ENCODE assay signal across 10 cellular contexts in the genomic region with DNA sequence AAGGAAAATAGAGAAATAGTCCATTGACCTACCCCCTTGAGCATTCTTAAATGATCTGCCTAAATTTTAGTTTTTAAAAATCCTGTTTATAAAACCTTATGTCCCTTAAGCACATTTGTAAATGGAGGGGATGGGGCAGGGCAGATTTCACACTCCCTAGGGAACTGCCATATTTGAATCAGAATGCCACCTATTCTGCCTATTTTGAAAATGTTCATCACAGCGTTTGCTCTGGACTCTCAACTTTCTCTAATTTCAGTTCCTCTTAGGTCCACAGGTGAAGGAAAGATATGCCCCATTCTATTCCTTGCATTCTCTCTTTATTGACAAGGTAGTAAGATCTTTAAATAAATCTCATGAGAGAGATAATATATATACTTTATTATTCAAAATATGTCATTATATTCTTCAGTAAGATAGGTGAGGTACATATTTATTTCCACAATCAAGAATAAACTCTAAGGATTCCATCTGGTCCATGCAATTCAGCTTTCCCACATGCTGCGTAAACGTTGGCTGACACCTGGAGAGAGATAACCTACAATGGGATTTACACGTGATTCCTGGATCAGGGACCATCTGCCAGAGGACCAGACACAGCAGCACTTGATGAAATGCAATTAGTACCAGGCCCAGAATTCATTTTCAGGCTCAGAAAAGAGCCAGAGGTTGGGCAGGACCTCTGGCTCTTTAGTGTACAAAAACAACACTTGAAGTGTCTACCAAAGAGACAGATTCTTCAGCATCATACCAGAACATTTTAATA. TPM values are rescaled to one million over a fixed set of nuclear protein-coding genes. Genes with fewer than 3 reads are reported as not detected.
DNase-seq lines count a peak whose midpoint lies in the region; ATAC-seq, FAIRE-seq and TF ChIP-seq lines count a peak whose summit lies in the region.
"Had no signal": no experiment of that assay in that cellular context is flagged by ENCODE, and none has a peak within 500 bp of the region (broad histone marks: within the 10 kb centered on the region; RNA-seq: fewer than 3 reads in every experiment).

No MANE protein-coding gene starts in this region.

- DNase-seq in COR-L47 (lab: John Stamatoyannopoulos, UW) (peak; percentile 48), GM12891 (ENCODE audit: insufficient read length, low spot score) (no peak), SHP77 (lab: John Stamatoyannopoulos, UW) (peak; percentile 9 to 43), memory B cell (ENCODE audit: low spot score in 2 of 2) (peak in 1 of 2 donors; percentile 21), cortex of kidney (lab: John Stamatoyannopoulos, UW) (no peak), Kasumi-1 (lab: John Stamatoyannopoulos, UW) (no peak), spleen (no peak)
- DNase-seq: activated naive CD4-positive, alpha-beta T cell; effector memory CD4-positive, alpha-beta T cell had no signal

- no peaks in the 10 kb centered on the region for H3K9me3 ChIP-seq in spleen
- H3K9me3 ChIP-seq: suprapubic skin had no signal

- ATAC-seq in memory B cell (ENCODE audit: low read depth) = peak; percentile 25

- intact Hi-C loops in spleen (cut with DNase I; ENCODE audit: low total_unique reads) = loop anchor here (5.0 to 10.0 kb wide), 2 partner anchors 134 to 203 kb away; partner anchors contain the start of genes DTL and INTS7

- H3K4me3 ChIP-seq in spleen = peak overlapping the region in 2 of 8 donors; percentile 71 to 91

- H3K27me3 ChIP-seq in spleen (replicated peaks in 1 of 7) = no peaks in the 10 kb centered on the region
- H3K27me3 ChIP-seq: suprapubic skin had no signal

- H3K9me3 Mint-ChIP-seq in memory B cell = no peaks in the 10 kb centered on the region

- H3K4me1 Mint-ChIP-seq in memory B cell = peaks cover 43% of the 10 kb centered on the region

- H3K27ac ChIP-seq in spleen = peak overlapping the region in 4 of 8 donors; percentile 85 to 98 (median 96)

- H3K4me1 ChIP-seq in spleen = peaks cover 24 to 65% (median 57%) of the 10 kb centered on the region in 6 donors

- no peaks in the 10 kb centered on the region for H3K36me3 ChIP-seq in spleen
- H3K36me3 ChIP-seq: suprapubic skin had no signal

- H3K27me3 Mint-ChIP-seq in memory B cell = peaks cover 1% of the 10 kb centered on the region

- TF ChIP-seq CTCF in spleen (IDR thresholded peaks at IDR 0.05 in 8 of 11, conservative IDR thresholded peaks at IDR 0.05 in 3 of 11) = no peak

- H3K36me3 Mint-ChIP-seq in memory B cell = peaks cover 4% of the 10 kb centered on the region

- WGBS in spleen, 5 donors = 78 to 86% (median 82%) methylated on average over 4 of the region's 4 CpGs

- H3K4me3 Mint-ChIP-seq in memory B cell = peak overlapping the region; percentile 35

- H3K27ac Mint-ChIP-seq in memory B cell = no peak overlapping the region

- FAIRE-seq in GM12891 (lab: Jason Lieb, UNC) = peak; percentile 65

- TF ChIP-seq POLR2A in GM12891 (IDR thresholded peaks at IDR 0.05; ENCODE audit: low read depth, low read length) = no peak
- TF ChIP-seq POLR2A in spleen (IDR thresholded peaks at IDR 0.05) = no peak

TF ChIP-seq in GM12891, 5 proteins besides CTCF, POLR2A, EP300 and RAD21:
- TF ChIP-seq POU2F2 (IDR thresholded peaks at IDR 0.05; ENCODE audit: low read depth, low read length) (no peak), SPI1 (IDR thresholded peaks at IDR 0.05; ENCODE audit: low read depth, low read length) (peak; percentile 89), PAX5 (IDR thresholded peaks at IDR 0.05; ENCODE audit: insufficient read depth, low read length, severe bottlenecking) (no peak), TAF1 (IDR thresholded peaks at IDR 0.05; ENCODE audit: low read depth, low read length) (no peak), POLR2AphosphoS5 (IDR thresholded peaks at IDR 0.05; ENCODE audit: low read depth, low read length) (no peak)

RNA-seq across cellular contexts. Expression of gene LPGAT1, which starts 1.2 kb away (rescaled TPM):
- polyA plus RNA-seq in GM12891 (2012; ENCODE audit: low read depth, missing spikeins) = 5.0 TPM
- total RNA-seq in spleen = 10 to 100 TPM; 55.0 to 80.6 (median 71.4) TPM
- polyA plus RNA-seq in spleen = 10 to 100 TPM in 1 of 3 donors, 1 to 10 TPM in 2; 8.8 to 13.1 (median 9.7) TPM

Comparison
In these comparisons a context has a peak if more than half of its experiments do, and no peak if none do; other contexts are left out.
1. DNase-seq: peak in COR-L47 (single experiment) and SHP77 (2 of 2); none in GM12891 (single experiment), cortex of kidney (single experiment), Kasumi-1 (0 of 2) and spleen (single experiment).